8 cellular contexts compared by ENCODE assay signal in genomic region chr13:39038569-39038898, GRCh38. TPM values are rescaled to one million over a fixed set of nuclear protein-coding genes. Genes with fewer than 3 reads are reported as not detected.
DNase-seq lines count a peak whose midpoint lies in the region; ATAC-seq and TF ChIP-seq lines count a peak whose summit lies in the region.

No MANE protein-coding gene starts in this region.

- CTCF ChIA-PET in PC-3 (lab: Charles Lee) = no interaction called here

- peaks cover 19% of the 10 kb centered on the region for H3K4me1 ChIP-seq in PC-3 (ENCODE audit: insufficient read depth, low read length)
- peaks cover 13% of the 10 kb centered on the region for H3K4me1 ChIP-seq in hepatocyte (ENCODE audit: insufficient read depth)

- H3K27ac ChIP-seq in PC-3 (ENCODE audit: low read length) = peak overlapping the region; percentile 62
- H3K27ac ChIP-seq in hepatocyte = peak overlapping the region; percentile 82

- no peak for TF ChIP-seq CTCF in PC-3 (conservative IDR thresholded peaks at IDR 0.05; ENCODE audit: low read depth, low read length)
- no peak for TF ChIP-seq CTCF in hepatocyte (IDR thresholded peaks at IDR 0.05; ENCODE audit: poor library complexity)
- no peak for TF ChIP-seq CTCF in GM10266 (IDR thresholded peaks at IDR 0.05; ENCODE audit: control insufficient read depth, insufficient read depth, low read depth, missing control alignments)

- H3K9me2 ChIP-seq in PC-3 (replicated peaks; ENCODE audit: low read length) (no peaks in the 10 kb centered on the region), hepatocyte (replicated peaks; ENCODE audit: insufficient read depth) (no peaks in the 10 kb centered on the region)

- H2AFZ ChIP-seq in PC-3 (ENCODE audit: low read length) (peak overlapping the region; percentile 100), hepatocyte (peak overlapping the region; percentile 49)

- H3K27me3 Mint-ChIP-seq in activated naive CD8-positive, alpha-beta T cell = no peaks in the 10 kb centered on the region

- BruUV-seq in PC-3 (replicated peaks; lab: Mats Ljungman, UMichigan) = TSS peak; percentile 43

- H3K27ac Mint-ChIP-seq in activated naive CD8-positive, alpha-beta T cell = peak overlapping the region; percentile 99

- H3K4me2 ChIP-seq in PC-3 (ENCODE audit: low read length) (peak overlapping the region; percentile 100), hepatocyte (peak overlapping the region; percentile 65)

- H3K4me3 Mint-ChIP-seq in activated naive CD8-positive, alpha-beta T cell = peak overlapping the region; percentile 99

- H3K9me3 ChIP-seq in PC-3 (ENCODE audit: low read length) = no peaks in the 10 kb centered on the region
- H3K9me3 ChIP-seq in hepatocyte (ENCODE audit: low read depth) = no peaks in the 10 kb centered on the region

- H3K9ac ChIP-seq in PC-3 (ENCODE audit: low read length) = peak overlapping the region; percentile 88

- intact Hi-C loops in PC-3 (cut with micrococcal nuclease) = no loop called here

- H3K36me3 ChIP-seq in PC-3 (ENCODE audit: low read depth, low read length) (peaks cover 4% of the 10 kb centered on the region), hepatocyte (replicated peaks; ENCODE audit: insufficient read depth, low read depth) (no peaks in the 10 kb centered on the region)

- H3F3A ChIP-seq in PC-3 (ENCODE audit: low read length, unreplicated experiment) = no peaks in the 10 kb centered on the region

- H3K79me2 ChIP-seq in PC-3 (ENCODE audit: low read length) (peaks cover 61% of the 10 kb centered on the region), hepatocyte (peaks cover 65% of the 10 kb centered on the region)

- peak; percentile 29 for ATAC-seq in HG02870 (IDR thresholded peaks at IDR 0.05; ENCODE audit: unreplicated experiment)
- peak; percentile 37 for ATAC-seq in PC-3

- H3K27me3 ChIP-seq in PC-3 (ENCODE audit: low read length) (no peaks in the 10 kb centered on the region), hepatocyte (no peaks in the 10 kb centered on the region)

- H4K20me1 ChIP-seq in PC-3 (ENCODE audit: low read length) (peaks cover 19% of the 10 kb centered on the region), hepatocyte (ENCODE audit: insufficient read depth, poor library complexity, severe bottlenecking) (peaks cover 24% of the 10 kb centered on the region)

- under 1% methylated on average over 13 of the region's 13 CpGs for WGBS in hepatocyte (ENCODE audit: low lambda C conversion rate, missing lambda C conversion rate)

- H3K4me3 ChIP-seq in PC-3 (ENCODE audit: low read length) = peak overlapping the region; percentile 98
- H3K4me3 ChIP-seq in hepatocyte = peak overlapping the region; percentile 56

- no peaks in the 10 kb centered on the region for H3K36me3 Mint-ChIP-seq in activated naive CD8-positive, alpha-beta T cell

- peaks cover 48% of the 10 kb centered on the region for H3K4me1 Mint-ChIP-seq in activated naive CD8-positive, alpha-beta T cell (ENCODE audit: low read depth)

- H3K9me3 Mint-ChIP-seq in activated naive CD8-positive, alpha-beta T cell (ENCODE audit: low read depth) = no peaks in the 10 kb centered on the region

- POLR2A ChIA-PET in PC-3 (lab: Charles Lee; ENCODE audit: unreplicated experiment) = no interaction called here

- peak; percentile 36 for DNase-seq in NCI-H2171 treated with DMSO at 0.1 percent for 48 hours (lab: John Stamatoyannopoulos, UW)
- no peak for DNase-seq in NCI-H2171 (lab: John Stamatoyannopoulos, UW)
- DNase-seq in PC-3 = peak; percentile 8
- no peak for DNase-seq in hepatocyte (ENCODE audit: low spot score)
- peak; percentile 46 to 57 (median 54) for DNase-seq in stimulated activated CD4-positive, alpha-beta T cell treated with anti-CD3 and anti-CD28 coated beads, Interleukin-12 subunit alpha, Interleukin-12 subunit beta, amount 100 ng/mL, for 48 hours (ENCODE audit: low read depth in 2 of 3, low spot score in 1 of 3)
- no peak for DNase-seq in GM10266 (ENCODE audit: extremely low spot score)

RNA-seq across cellular contexts. Expression of gene NHLRC3, which starts 0.3 kb away (rescaled TPM):
- total RNA-seq in PC-3 (2014; rRNA removed) = 3.3 and 10.6 TPM in 2 replicates
- total RNA-seq in hepatocyte = 34.2 and 47.4 TPM in 2 replicates
- polyA plus RNA-seq in hepatocyte = 18.6 and 19.3 TPM in 2 replicates

RNA-seq across cellular contexts. Expression of gene PROSER1, which starts 0.6 kb away (rescaled TPM):
- total RNA-seq in PC-3 (2014; rRNA removed) (6.6 and 14.6 TPM in 2 replicates), hepatocyte (20.3 and 22.8 TPM in 2 replicates)
- polyA plus RNA-seq in hepatocyte = 11.8 and 12.9 TPM in 2 replicates

RNA-seq across cellular contexts. Expression of gene STOML3, which starts 47.9 kb away (rescaled TPM):
- not detected in 2 replicates for total RNA-seq in PC-3 (2014; rRNA removed)
- not detected in 2 replicates for total RNA-seq in hepatocyte
- polyA plus RNA-seq in hepatocyte = not detected in 2 replicates

Comparison
In these comparisons a context has a peak if more than half of its experiments do, and no peak if none do; other contexts are left out.
1. DNase-seq: peak in NCI-H2171 treated with DMSO at 0.1 percent for 48 hours (single experiment), PC-3 (single experiment) and stimulated activated CD4-positive, alpha-beta T cell treated with anti-CD3 and anti-CD28 coated beads, Interleukin-12 subunit alpha, Interleukin-12 subunit beta, amount 100 ng/mL, for 48 hours (3 of 3); none in NCI-H2171 (single experiment), hepatocyte (single experiment) and GM10266 (single experiment).